Comparison of ENCODE assay signal across 35 cellular contexts in genomic region chr19:19937403-19937802, GRCh38.
"Had no signal": no experiment of that assay in that cellular context is flagged by ENCODE, and none has a peak within 500 bp of the region (broad histone marks: within the 10 kb centered on the region; RNA-seq: fewer than 3 reads in every experiment).

No MANE protein-coding gene starts in this region.

- H3K27me3 Mint-ChIP-seq: activated CD4-positive, alpha-beta memory T cell treated with anti-CD3 and anti-CD28 coated beads for 36 hours; activated CD4-positive, alpha-beta T cell treated with anti-CD3 and anti-CD28 coated beads for 36 hours; activated CD4-positive, alpha-beta T cell treated with anti-CD3 and anti-CD28 coated beads, Interleukin-2, amount 10 ng/mL, durations not matched to agents 24 days and 14 days; activated CD8-positive, alpha-beta memory T cell treated with anti-CD3 and anti-CD28 coated beads, Interleukin-2, amount 10 ng/mL, durations not matched to agents 7 days and 5 days; activated naive CD4-positive, alpha-beta T cell treated with anti-CD3 and anti-CD28 coated beads, Interleukin-2, amount 50 U/mL, for 24 hours; activated naive CD8-positive, alpha-beta T cell treated with anti-CD3 and anti-CD28 coated beads for 36 hours; activated naive CD8-positive, alpha-beta T cell treated with anti-CD3 and anti-CD28 coated beads, Interleukin-2, amount 50 U/mL, for 24 hours; brain; central memory CD8-positive, alpha-beta T cell; dendritic cell treated with granulocyte-macrophage colony-stimulating factor and Interleukin-4, amounts not matched to agents 40 ng/mL and 50 ng/mL, for 4 days; T-helper 17 cell had no signal

- H3K27me3 ChIP-seq: ascending aorta, breast epithelium, cardiac muscle cell, dorsolateral prefrontal cortex had no signal

- H3K4me1 ChIP-seq: ascending aorta, breast epithelium had no signal

- H3K4me3 ChIP-seq: ascending aorta, breast epithelium, cardiac muscle cell, coronary artery, dorsolateral prefrontal cortex had no signal

- H3K36me3 ChIP-seq: breast epithelium had no signal

- H3K27ac ChIP-seq: ascending aorta, breast epithelium, cardiac muscle cell, coronary artery, dorsolateral prefrontal cortex, WERI-Rb-1 had no signal

- H3K27ac Mint-ChIP-seq: activated CD4-positive, alpha-beta memory T cell treated with anti-CD3 and anti-CD28 coated beads for 36 hours; activated CD4-positive, alpha-beta T cell treated with anti-CD3 and anti-CD28 coated beads for 36 hours; activated CD4-positive, alpha-beta T cell treated with anti-CD3 and anti-CD28 coated beads, Interleukin-2, amount 10 ng/mL, durations not matched to agents 24 days and 14 days; activated CD8-positive, alpha-beta memory T cell treated with anti-CD3 and anti-CD28 coated beads, Interleukin-2, amount 10 ng/mL, durations not matched to agents 7 days and 5 days; activated CD8-positive, alpha-beta T cell treated with anti-CD3 and anti-CD28 coated beads, Interleukin-2, amount 10 ng/mL, durations not matched to agents 7 days and 5 days; activated naive CD4-positive, alpha-beta T cell treated with anti-CD3 and anti-CD28 coated beads for 36 hours; activated naive CD4-positive, alpha-beta T cell treated with anti-CD3 and anti-CD28 coated beads, Interleukin-2, amount 50 U/mL, for 24 hours; activated naive CD8-positive, alpha-beta T cell treated with anti-CD3 and anti-CD28 coated beads for 36 hours; activated naive CD8-positive, alpha-beta T cell treated with anti-CD3 and anti-CD28 coated beads, Interleukin-2, amount 50 U/mL, for 24 hours; activated T-helper 1 cell treated with anti-CD3 and anti-CD28 coated beads, Interleukin-12 subunit alpha, Interleukin-12 subunit beta, Interleukin-2, Interleukin-4 antibody, amounts not matched to agents 30 ng/mL and 10 ng/mL and 1 ng/mL, durations not matched to agents 14 hours and 24 hours and 36 hours; activated T-helper 2 cell treated with anti-CD3 and anti-CD28 coated beads, Interferon-gamma antibody, Interleukin-2, Interleukin-4, amounts not matched to agents 10 μg/mL and 5 μg/mL and 100 μg/mL, durations not matched to agents 14 hours and 24 hours and 36 hours; brain; dendritic cell treated with granulocyte-macrophage colony-stimulating factor and Interleukin-4, amounts not matched to agents 40 ng/mL and 50 ng/mL, for 4 days; endodermal cell; T-helper 17 cell; T-helper 2 cell treated with Interferon-gamma antibody and Interleukin-4, amounts not matched to agents 5 μg/mL and 100 μg/mL, for 36 hours had no signal

- H3K4me1 Mint-ChIP-seq: activated CD4-positive, alpha-beta T cell treated with anti-CD3 and anti-CD28 coated beads for 36 hours; activated CD4-positive, alpha-beta T cell treated with anti-CD3 and anti-CD28 coated beads, Interleukin-2, amount 10 ng/mL, durations not matched to agents 24 days and 14 days; activated CD8-positive, alpha-beta memory T cell treated with anti-CD3 and anti-CD28 coated beads, Interleukin-2, amount 10 ng/mL, durations not matched to agents 7 days and 5 days; activated naive CD4-positive, alpha-beta T cell treated with anti-CD3 and anti-CD28 coated beads, Interleukin-2, amount 50 U/mL, for 24 hours; activated naive CD8-positive, alpha-beta T cell treated with anti-CD3 and anti-CD28 coated beads for 36 hours; activated naive CD8-positive, alpha-beta T cell treated with anti-CD3 and anti-CD28 coated beads, Interleukin-2, amount 50 U/mL, for 24 hours; brain; central memory CD8-positive, alpha-beta T cell; endodermal cell; T-helper 17 cell had no signal

- ATAC-seq: activated CD4-positive, alpha-beta T cell treated with anti-CD3 and anti-CD28 coated beads for 36 hours; activated CD8-positive, alpha-beta memory T cell treated with anti-CD3 and anti-CD28 coated beads, Interleukin-2, amount 10 ng/mL, durations not matched to agents 7 days and 5 days; activated CD8-positive, alpha-beta T cell treated with anti-CD3 and anti-CD28 coated beads, Interleukin-2, amount 10 ng/mL, durations not matched to agents 7 days and 5 days; activated naive CD8-positive, alpha-beta T cell treated with anti-CD3 and anti-CD28 coated beads, Interleukin-2, amount 50 U/mL, for 24 hours; esophagus mucosa; T-helper 17 cell had no signal

- H3K4me3 Mint-ChIP-seq: activated CD4-positive, alpha-beta memory T cell treated with anti-CD3 and anti-CD28 coated beads for 36 hours; activated CD4-positive, alpha-beta T cell treated with anti-CD3 and anti-CD28 coated beads for 36 hours; activated CD4-positive, alpha-beta T cell treated with anti-CD3 and anti-CD28 coated beads, Interleukin-2, amount 10 ng/mL, durations not matched to agents 24 days and 14 days; activated CD8-positive, alpha-beta memory T cell treated with anti-CD3 and anti-CD28 coated beads, Interleukin-2, amount 10 ng/mL, durations not matched to agents 7 days and 5 days; activated CD8-positive, alpha-beta T cell treated with anti-CD3 and anti-CD28 coated beads, Interleukin-2, amount 10 ng/mL, durations not matched to agents 7 days and 5 days; activated naive CD4-positive, alpha-beta T cell treated with anti-CD3 and anti-CD28 coated beads for 36 hours; activated naive CD4-positive, alpha-beta T cell treated with anti-CD3 and anti-CD28 coated beads, Interleukin-2, amount 50 U/mL, for 24 hours; activated naive CD8-positive, alpha-beta T cell treated with anti-CD3 and anti-CD28 coated beads for 36 hours; activated naive CD8-positive, alpha-beta T cell treated with anti-CD3 and anti-CD28 coated beads, Interleukin-2, amount 50 U/mL, for 24 hours; activated T-helper 1 cell treated with anti-CD3 and anti-CD28 coated beads, Interleukin-12 subunit alpha, Interleukin-12 subunit beta, Interleukin-2, Interleukin-4 antibody, amounts not matched to agents 30 ng/mL and 10 ng/mL and 1 ng/mL, durations not matched to agents 14 hours and 24 hours and 36 hours; brain; central memory CD8-positive, alpha-beta T cell; dendritic cell treated with granulocyte-macrophage colony-stimulating factor and Interleukin-4, amounts not matched to agents 40 ng/mL and 50 ng/mL, for 4 days; endodermal cell; T-helper 17 cell; T-helper 2 cell treated with Interferon-gamma antibody and Interleukin-4, amounts not matched to agents 5 μg/mL and 100 μg/mL, for 36 hours had no signal

- DNase-seq: activated CD4-positive, alpha-beta memory T cell treated with anti-CD3 and anti-CD28 coated beads for 36 hours; activated CD4-positive, alpha-beta T cell treated with anti-CD3 and anti-CD28 coated beads for 36 hours; activated CD4-positive, alpha-beta T cell treated with anti-CD3 and anti-CD28 coated beads, Interleukin-2, amount 10 ng/mL, durations not matched to agents 24 days and 14 days; activated CD4-positive, CD25-positive, alpha-beta regulatory T cell; activated CD4-positive, CD25-positive, alpha-beta regulatory T cell treated with anti-CD3 and anti-CD28 coated beads, Interleukin-2, amount 50 U/mL, for 72 hours; activated CD8-positive, alpha-beta memory T cell treated with anti-CD3 and anti-CD28 coated beads, Interleukin-2, amount 10 ng/mL, durations not matched to agents 7 days and 5 days; activated CD8-positive, alpha-beta memory T cell treated with anti-CD3 and anti-CD28 coated beads, Interleukin-2, amount 50 U/mL, for 4 hours; activated CD8-positive, alpha-beta T cell treated with anti-CD3 and anti-CD28 coated beads, Interleukin-2, amount 10 ng/mL, durations not matched to agents 7 days and 5 days; activated effector memory CD4-positive, alpha-beta T cell treated with anti-CD3 and anti-CD28 coated beads, Interleukin-2, amount 50 U/mL, for 16 hours; activated naive CD4-positive, alpha-beta T cell treated with anti-CD3 and anti-CD28 coated beads for 36 hours; activated naive CD8-positive, alpha-beta T cell treated with anti-CD3 and anti-CD28 coated beads for 36 hours; activated naive CD8-positive, alpha-beta T cell treated with anti-CD3 and anti-CD28 coated beads, Interleukin-2, amount 50 U/mL, for 24 hours; activated T-cell treated with anti-CD3 and anti-CD28 coated beads, Interleukin-2, amount 50 U/mL, for 1 hour; activated T-cell treated with anti-CD3 and anti-CD28 coated beads, Interleukin-2, amount 50 U/mL, for 48 hours; dorsolateral prefrontal cortex; effector memory CD4-positive, alpha-beta T cell; endodermal cell; foreskin fibroblast; head of caudate nucleus; T-helper 1 cell; T-helper 17 cell; T1000; WERI-Rb-1 had no signal
